Comparison of ENCODE assay signal across 8 cellular contexts in the genomic region with DNA sequence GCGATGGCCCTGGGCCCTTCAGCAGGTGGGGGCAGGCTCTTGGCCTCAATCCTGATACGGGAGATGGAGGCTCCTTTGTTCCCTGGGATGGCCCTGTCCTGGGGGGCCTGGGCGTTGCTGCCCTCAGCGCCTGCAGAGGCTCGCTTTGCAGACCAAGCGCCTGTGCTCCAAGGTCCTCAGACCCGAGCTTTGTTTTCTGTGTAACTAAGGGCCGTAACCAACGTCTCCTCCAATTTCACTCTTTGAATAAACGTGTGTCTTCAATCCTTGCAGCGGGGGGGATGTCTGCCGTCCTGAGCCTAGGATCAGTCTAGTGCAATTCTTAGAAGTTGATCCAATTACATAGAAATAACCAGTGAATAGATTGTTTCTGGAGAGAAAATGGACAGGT. TPM values are rescaled to one million over a fixed set of nuclear protein-coding genes. Genes with fewer than 3 reads are reported as not detected.
DNase-seq lines count a peak whose midpoint lies in the region; ATAC-seq lines count a peak whose summit lies in the region.
"Had no signal": no experiment of that assay in that cellular context is flagged by ENCODE, and none has a peak within 500 bp of the region (broad histone marks: within the 10 kb centered on the region; RNA-seq: fewer than 3 reads in every experiment).

No MANE protein-coding gene starts in this region.

- H3K4me3 Mint-ChIP-seq in activated T-cell treated with anti-CD3 and anti-CD28 coated beads, Interleukin-2, amount 50 U/mL, for 72 hours: peak overlapping the region; percentile 49 to 63

- H3K27me3 ChIP-seq in esophagus (ENCODE audit: control insufficient read depth in 1 of 2, insufficient read depth in 2 of 2, low read length in 2 of 2): no peaks in the 10 kb centered on the region
- no peaks in the 10 kb centered on the region for H3K27me3 ChIP-seq in subcutaneous abdominal adipose tissue (ENCODE audit: control insufficient read depth in 5 of 5, insufficient read depth in 4 of 5, low read length in 5 of 5)

- H3K4me1 ChIP-seq in esophagus (ENCODE audit: control insufficient read depth in 2 of 2, insufficient read depth in 2 of 2, low read length in 1 of 2) (peaks cover 28 to 34% of the 10 kb centered on the region in 2 donors), subcutaneous abdominal adipose tissue (ENCODE audit: control insufficient read depth in 5 of 5, insufficient read depth in 5 of 5, low read length in 5 of 5) (peaks cover 18 to 64% (median 56%) of the 10 kb centered on the region in 5 donors)

- H3K4me3 ChIP-seq in esophagus (ENCODE audit: low read depth in 1 of 2, low read length in 2 of 2): peak overlapping the region in 1 of 2 donors; percentile 32
- peak overlapping the region in 2 of 5 donors; percentile 32 to 57 for H3K4me3 ChIP-seq in subcutaneous abdominal adipose tissue (ENCODE audit: low read depth in 1 of 5, low read length in 5 of 5)

- H3K36me3 ChIP-seq in esophagus (ENCODE audit: control insufficient read depth in 2 of 2, insufficient read depth in 2 of 2, low read length in 1 of 2): peaks cover 19 to 60% of the 10 kb centered on the region in 2 donors
- peaks cover 0 to 67% (median 52%) of the 10 kb centered on the region in 5 donors for H3K36me3 ChIP-seq in subcutaneous abdominal adipose tissue (ENCODE audit: control insufficient read depth in 5 of 5, insufficient read depth in 5 of 5, low read length in 5 of 5)

- H3K9ac ChIP-seq in subcutaneous abdominal adipose tissue (ENCODE audit: low read length in 5 of 5): no peak overlapping the region

- H3K9me3 ChIP-seq in esophagus (ENCODE audit: control insufficient read depth in 2 of 2, insufficient read depth in 1 of 2, low read depth in 1 of 2, low read length in 1 of 2) (no peaks in the 10 kb centered on the region), subcutaneous abdominal adipose tissue (ENCODE audit: control insufficient read depth in 5 of 5, low read length in 5 of 5) (no peaks in the 10 kb centered on the region)

- no peak for DNase-seq in activated T-cell treated with anti-CD3 and anti-CD28 coated beads, Interleukin-2, amount 50 U/mL, for 72 hours
- DNase-seq in activated T-cell treated with anti-CD3 and anti-CD28 coated beads for 4 hours (no peak), SW480 (ENCODE audit: low spot score) (no peak)
- DNase-seq: activated CD4-positive, alpha-beta T cell treated with anti-CD3 and anti-CD28 coated beads for 1 hour; COR-L47 had no signal

- no peak for ATAC-seq in activated T-cell treated with anti-CD3 and anti-CD28 coated beads, Interleukin-2, amount 50 U/mL, for 72 hours (replicated peaks in 1 of 2)
- ATAC-seq in HG02798 (IDR thresholded peaks at IDR 0.05; ENCODE audit: poor library complexity, unreplicated experiment): no peak

- 33 to 46% methylated on average over 11 to 12 of the region's 12 CpGs for WGBS in esophagus, 2 donors

- no peaks in the 10 kb centered on the region for H3K27me3 Mint-ChIP-seq in activated T-cell treated with anti-CD3 and anti-CD28 coated beads, Interleukin-2, amount 50 U/mL, for 72 hours (ENCODE audit: low read depth)

- H3K4me1 Mint-ChIP-seq in activated T-cell treated with anti-CD3 and anti-CD28 coated beads, Interleukin-2, amount 50 U/mL, for 72 hours (ENCODE audit: low read depth): peaks cover 43% of the 10 kb centered on the region

- peak overlapping the region; percentile 84 for H3K27ac Mint-ChIP-seq in activated T-cell treated with anti-CD3 and anti-CD28 coated beads, Interleukin-2, amount 50 U/mL, for 72 hours

- peaks cover 21 to 50% of the 10 kb centered on the region in 2 donors for H3K36me3 Mint-ChIP-seq in activated T-cell treated with anti-CD3 and anti-CD28 coated beads, Interleukin-2, amount 50 U/mL, for 72 hours (ENCODE audit: insufficient read depth in 2 of 2)

- H3K27ac ChIP-seq in esophagus (ENCODE audit: low read depth in 2 of 2, low read length in 1 of 2) (peak overlapping the region; percentile 20 to 21), subcutaneous abdominal adipose tissue (ENCODE audit: low read depth, low read length) (peak overlapping the region; percentile 54)

- no peaks in the 10 kb centered on the region for H3K9me3 Mint-ChIP-seq in activated T-cell treated with anti-CD3 and anti-CD28 coated beads, Interleukin-2, amount 50 U/mL, for 72 hours

RNA-seq across cellular contexts. Expression of gene PTBP1, which starts 5.2 kb away (rescaled TPM):
- total RNA-seq in activated T-cell treated with anti-CD3 and anti-CD28 coated beads, Interleukin-2, amount 50 U/mL, for 72 hours: 100 to 1,000 TPM; 515 to 611 TPM
- polyA plus RNA-seq in esophagus: 10 to 100 TPM; 90.6 to 98.3 TPM

RNA-seq across cellular contexts. Expression of gene PLPPR3, which starts 19.3 kb away (rescaled TPM):
- not detected for total RNA-seq in activated T-cell treated with anti-CD3 and anti-CD28 coated beads, Interleukin-2, amount 50 U/mL, for 72 hours
- not detected for polyA plus RNA-seq in esophagus

RNA-seq across cellular contexts. Expression of gene AZU1, which starts 25.1 kb away (rescaled TPM):
- not detected for total RNA-seq in activated T-cell treated with anti-CD3 and anti-CD28 coated beads, Interleukin-2, amount 50 U/mL, for 72 hours
- polyA plus RNA-seq in esophagus: not detected

RNA-seq across cellular contexts. Expression of gene PRTN3, which starts 38.3 kb away (rescaled TPM):
- total RNA-seq in activated T-cell treated with anti-CD3 and anti-CD28 coated beads, Interleukin-2, amount 50 U/mL, for 72 hours: not detected
- not detected for polyA plus RNA-seq in esophagus

RNA-seq across cellular contexts. Expression of gene ELANE, which starts 49.6 kb away (rescaled TPM):
- total RNA-seq in activated T-cell treated with anti-CD3 and anti-CD28 coated beads, Interleukin-2, amount 50 U/mL, for 72 hours: not detected
- under 1 TPM; 0.24 to 0.68 TPM for polyA plus RNA-seq in esophagus
